13 cellular contexts compared by ENCODE assay signal in genomic region chr3:13415236-13416001, GRCh38. TPM values are rescaled to one million over a fixed set of nuclear protein-coding genes. Genes with fewer than 3 reads are reported as not detected.
DNase-seq lines count a peak whose midpoint lies in the region; ATAC-seq and TF ChIP-seq lines count a peak whose summit lies in the region.
"Had no signal": no experiment of that assay in that cellular context is flagged by ENCODE, and none has a peak within 500 bp of the region (broad histone marks: within the 10 kb centered on the region; RNA-seq: fewer than 3 reads in every experiment).

No MANE protein-coding gene starts in this region.

- peaks cover 51% of the 10 kb centered on the region for H3K4me1 Mint-ChIP-seq in activated CD4-positive, alpha-beta T cell treated with anti-CD3 and anti-CD28 coated beads for 36 hours
- H3K4me1 Mint-ChIP-seq in activated naive CD4-positive, alpha-beta T cell treated with anti-CD3 and anti-CD28 coated beads, Interleukin-2, amount 10 ng/mL, durations not matched to agents 7 days and 5 days, result peaks cover 72% of the 10 kb centered on the region
- H3K4me1 Mint-ChIP-seq in stimulated activated memory B cell treated with anti-CD40 and anti-IgM and Interleukin-4, amounts not matched to agents 10 μg/mL and 1 μg/mL and 100 μg/mL, for 72 hours, result peaks cover 68% of the 10 kb centered on the region

- CTCF ChIA-PET in activated CD4-positive, alpha-beta T cell treated with anti-CD3 and anti-CD28 coated beads for 36 hours (lab: Charles Lee), result interaction anchor here (1.2 to 3.7 kb wide), 2 partner anchors 37 to 71 kb away, joined by 3 to 43 read pairs; no protein-coding TSS in a partner anchor
- CTCF ChIA-PET in activated naive CD4-positive, alpha-beta T cell treated with anti-CD3 and anti-CD28 coated beads, Interleukin-2, amount 10 ng/mL, durations not matched to agents 7 days and 5 days (lab: Charles Lee), result interaction anchor here (0.6 to 6.7 kb wide), 5 partner anchors 10 to 1588 kb away, joined by 3 to 48 read pairs (median 7); no protein-coding TSS in a partner anchor

- no peak for DNase-seq in activated CD4-positive, alpha-beta T cell treated with anti-CD3 and anti-CD28 coated beads for 36 hours
- no peak for DNase-seq in activated CD4-positive, alpha-beta T cell treated with anti-CD3 and anti-CD28 coated beads for 48 hours
- DNase-seq in MM.1S (no peak), left lung (no peak), NCI-H2081 treated with DMSO at 0.1 percent for 48 hours (lab: John Stamatoyannopoulos, UW) (no peak)
- DNase-seq in activated naive CD4-positive, alpha-beta T cell treated with anti-CD3 and anti-CD28 coated beads, Interleukin-2, amount 10 ng/mL, durations not matched to agents 7 days and 5 days, result no peak
- no peak for DNase-seq in stimulated activated CD8-positive, alpha-beta memory T cell treated with anti-CD3 and anti-CD28 coated beads, Interleukin-4, amount 100 ng/mL, for 48 hours
- DNase-seq: activated CD4-positive, alpha-beta T cell treated with anti-CD3 and anti-CD28 coated beads for 4 hours; foreskin melanocyte; islet precursor cell; NCI-H446 treated with DMSO at 0.1 percent for 48 hours; Right ventricle myocardium superior had no signal

- no peaks in the 10 kb centered on the region for H3K9me3 ChIP-seq in MM.1S (replicated peaks; ENCODE audit: insufficient read depth, low read length)
- H3K9me3 ChIP-seq in left lung, result no peaks in the 10 kb centered on the region

- no peak for TF ChIP-seq CTCF in MM.1S (IDR thresholded peaks at IDR 0.05; ENCODE audit: low read length)
- TF ChIP-seq CTCF in left lung (IDR thresholded peaks at IDR 0.05), result no peak

- no peak overlapping the region for H3K4me3 ChIP-seq in MM.1S (ENCODE audit: low read length)
- H3K4me3 ChIP-seq in left lung, result no peak overlapping the region

- peak overlapping the region; percentile 19; the same call in 1 of the 2 replicates for H3K4me2 ChIP-seq in MM.1S (ENCODE audit: low read depth, low read length)

- H3K27me3 Mint-ChIP-seq in activated CD4-positive, alpha-beta T cell treated with anti-CD3 and anti-CD28 coated beads for 36 hours, result no peaks in the 10 kb centered on the region
- no peaks in the 10 kb centered on the region for H3K27me3 Mint-ChIP-seq in activated naive CD4-positive, alpha-beta T cell treated with anti-CD3 and anti-CD28 coated beads, Interleukin-2, amount 10 ng/mL, durations not matched to agents 7 days and 5 days
- H3K27me3 Mint-ChIP-seq in stimulated activated memory B cell treated with anti-CD40 and anti-IgM and Interleukin-4, amounts not matched to agents 10 μg/mL and 1 μg/mL and 100 μg/mL, for 72 hours, result no peaks in the 10 kb centered on the region

- peak overlapping the region; percentile 96 for H3K27ac Mint-ChIP-seq in activated CD4-positive, alpha-beta T cell treated with anti-CD3 and anti-CD28 coated beads for 36 hours
- peak overlapping the region; percentile 90 for H3K27ac Mint-ChIP-seq in activated naive CD4-positive, alpha-beta T cell treated with anti-CD3 and anti-CD28 coated beads, Interleukin-2, amount 10 ng/mL, durations not matched to agents 7 days and 5 days
- H3K27ac Mint-ChIP-seq in stimulated activated memory B cell treated with anti-CD40 and anti-IgM and Interleukin-4, amounts not matched to agents 10 μg/mL and 1 μg/mL and 100 μg/mL, for 72 hours, result peak overlapping the region; percentile 92

- H3K27me3 ChIP-seq in MM.1S (replicated peaks; ENCODE audit: insufficient read depth, low read length), result no peaks in the 10 kb centered on the region
- peaks cover 0 to 6% of the 10 kb centered on the region in 2 donors for H3K27me3 ChIP-seq in left lung

- H3K4me3 Mint-ChIP-seq in activated CD4-positive, alpha-beta T cell treated with anti-CD3 and anti-CD28 coated beads for 36 hours, result peak overlapping the region; percentile 69
- peak overlapping the region; percentile 58 for H3K4me3 Mint-ChIP-seq in activated naive CD4-positive, alpha-beta T cell treated with anti-CD3 and anti-CD28 coated beads, Interleukin-2, amount 10 ng/mL, durations not matched to agents 7 days and 5 days
- peak overlapping the region; percentile 77 for H3K4me3 Mint-ChIP-seq in stimulated activated memory B cell treated with anti-CD40 and anti-IgM and Interleukin-4, amounts not matched to agents 10 μg/mL and 1 μg/mL and 100 μg/mL, for 72 hours

- peaks cover 41% of the 10 kb centered on the region for H4K20me1 ChIP-seq in MM.1S (ENCODE audit: insufficient read depth, low read length)

- peaks cover 58% of the 10 kb centered on the region for H3F3A ChIP-seq in MM.1S (ENCODE audit: insufficient read depth, low read length)

- H3K9me2 ChIP-seq in MM.1S (replicated peaks; ENCODE audit: insufficient read depth, low read length), result no peaks in the 10 kb centered on the region

- H3K27ac ChIP-seq in MM.1S (ENCODE audit: low read length) (peak overlapping the region; percentile 32; the same call in 1 of the 2 replicates), left lung (peak overlapping the region in 1 of 2 donors; percentile 96)

- 0 out of 2 replicates have a peak, but pooled peaks cover 2% of the 10 kb centered on the region for H3K36me3 ChIP-seq in MM.1S (replicated peaks; ENCODE audit: insufficient read depth, low read length)
- no peaks in the 10 kb centered on the region for H3K36me3 ChIP-seq in left lung

- no peak overlapping the region for H3K9ac ChIP-seq in MM.1S (ENCODE audit: low read length)

- H3K36me3 Mint-ChIP-seq in activated CD4-positive, alpha-beta T cell treated with anti-CD3 and anti-CD28 coated beads for 36 hours (ENCODE audit: low read depth), result peaks cover 37% of the 10 kb centered on the region
- peaks cover 35% of the 10 kb centered on the region for H3K36me3 Mint-ChIP-seq in activated naive CD4-positive, alpha-beta T cell treated with anti-CD3 and anti-CD28 coated beads, Interleukin-2, amount 10 ng/mL, durations not matched to agents 7 days and 5 days
- H3K36me3 Mint-ChIP-seq in stimulated activated memory B cell treated with anti-CD40 and anti-IgM and Interleukin-4, amounts not matched to agents 10 μg/mL and 1 μg/mL and 100 μg/mL, for 72 hours, result peaks cover 7% of the 10 kb centered on the region

- intact Hi-C loops in activated CD4-positive, alpha-beta T cell treated with anti-CD3 and anti-CD28 coated beads for 36 hours (cut with DNase I, micrococcal nuclease), result loop anchor here in 1 of 2 experiments (5.0 to 10.0 kb wide), 4 partner anchors 418 to 989 kb away; partner anchors contain the start of genes LSM3, RAF1, SLC6A6 and XPC
- intact Hi-C loops in left lung (cut with DNase I), result no loop called here

- H3K9me3 Mint-ChIP-seq in activated CD4-positive, alpha-beta T cell treated with anti-CD3 and anti-CD28 coated beads for 36 hours (ENCODE audit: low read depth), result no peaks in the 10 kb centered on the region
- H3K9me3 Mint-ChIP-seq in activated naive CD4-positive, alpha-beta T cell treated with anti-CD3 and anti-CD28 coated beads, Interleukin-2, amount 10 ng/mL, durations not matched to agents 7 days and 5 days, result no peaks in the 10 kb centered on the region
- H3K9me3 Mint-ChIP-seq in stimulated activated memory B cell treated with anti-CD40 and anti-IgM and Interleukin-4, amounts not matched to agents 10 μg/mL and 1 μg/mL and 100 μg/mL, for 72 hours, result no peaks in the 10 kb centered on the region

- ATAC-seq in activated CD4-positive, alpha-beta T cell treated with anti-CD3 and anti-CD28 coated beads for 36 hours, result no peak
- ATAC-seq in stimulated activated memory B cell treated with anti-CD40 and anti-IgM and Interleukin-4, amounts not matched to agents 10 μg/mL and 1 μg/mL and 100 μg/mL, for 72 hours, result no peak
- ATAC-seq in left lung, result no peak

- H3K79me2 ChIP-seq in MM.1S (ENCODE audit: low read length), result peaks cover 89% of the 10 kb centered on the region

- no peak overlapping the region for H2AFZ ChIP-seq in MM.1S (ENCODE audit: low read length)

- peaks cover 47% of the 10 kb centered on the region for H3K4me1 ChIP-seq in MM.1S (ENCODE audit: low read length)
- H3K4me1 ChIP-seq in left lung, result peaks cover 5 to 71% of the 10 kb centered on the region in 2 donors

- POLR2A ChIA-PET in activated CD4-positive, alpha-beta T cell treated with anti-CD3 and anti-CD28 coated beads for 36 hours (lab: Charles Lee), result interaction anchor here (2.0 kb wide), 1 partner anchor 36 kb away, joined by 7 read pairs; no protein-coding TSS in a partner anchor

RNA-seq across cellular contexts. Expression of gene NUP210, which starts 4.7 kb away (rescaled TPM):
- total RNA-seq in activated CD4-positive, alpha-beta T cell treated with anti-CD3 and anti-CD28 coated beads for 36 hours, result 100 to 1,000 TPM; 117 to 123 TPM
- 10 to 100 TPM; 17.7 to 23.5 TPM for total RNA-seq in left lung

Comparison
In these comparisons a context has a peak if more than half of its experiments do, and no peak if none do; other contexts are left out.
1. RNA of gene NUP210, which starts 4.7 kb away (total RNA-seq): 117 to 123 TPM in activated CD4-positive, alpha-beta T cell treated with anti-CD3 and anti-CD28 coated beads for 36 hours; 17.7 to 23.5 TPM in left lung; every median in the first group is over 4 times any median in the second.
2. Peak in every context shown above with its lines, with median percentiles within 50 percentile points of each other: H3K27ac Mint-ChIP-seq and H3K4me3 Mint-ChIP-seq.